18 cellular contexts compared by ENCODE assay signal in the genomic region with DNA sequence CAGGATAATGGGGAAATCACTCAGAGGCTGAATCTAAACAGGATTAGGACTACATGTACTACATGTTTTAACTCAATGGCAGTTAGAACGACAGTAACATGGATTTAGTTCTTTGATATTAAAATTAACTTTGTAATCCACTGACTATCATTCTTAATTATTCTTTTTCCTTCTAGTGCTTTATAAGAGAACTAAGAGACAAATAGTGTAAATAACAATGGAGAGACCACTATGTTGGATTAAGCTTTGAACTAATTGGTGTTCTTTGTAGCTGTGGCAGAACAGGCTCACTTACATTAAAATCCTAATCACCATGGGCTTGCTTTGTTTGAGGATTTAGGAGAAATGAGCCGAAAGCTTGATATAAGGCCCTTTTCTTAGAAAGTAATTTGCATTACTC. TPM values are rescaled to one million over a fixed set of nuclear protein-coding genes. Genes with fewer than 3 reads are reported as not detected.
A peak's percentile ranks its signal among the peaks of the same experiment; 100 is the strongest.
DNase-seq lines count a peak whose midpoint lies in the region; ATAC-seq and TF ChIP-seq lines count a peak whose summit lies in the region.
"Had no signal": no experiment of that assay in that cellular context is flagged by ENCODE, and none has a peak within 500 bp of the region (broad histone marks: within the 10 kb centered on the region; RNA-seq: fewer than 3 reads in every experiment).

No MANE protein-coding gene starts in this region.

- H3K9me3 ChIP-seq in SK-N-SH: no peaks in the 10 kb centered on the region
- no peaks in the 10 kb centered on the region for H3K9me3 ChIP-seq in HUES48 (ENCODE audit: control insufficient read depth, insufficient read depth, low read length)
- no peaks in the 10 kb centered on the region for H3K9me3 ChIP-seq in iPS-20b (ENCODE audit: insufficient read depth, low read depth, low read length)
- no peaks in the 10 kb centered on the region for H3K9me3 ChIP-seq in smooth muscle cell (replicated peaks; ENCODE audit: low read depth)
- H3K9me3 ChIP-seq in esophagus muscularis mucosa: no peaks in the 10 kb centered on the region
- no peaks in the 10 kb centered on the region for H3K9me3 ChIP-seq in GM23248 (ENCODE audit: low read depth)
- H3K9me3 ChIP-seq: A549, BLaER1 had no signal

- no peak overlapping the region for H3K27ac ChIP-seq in SK-N-SH (ENCODE audit: low read depth in 2 of 2, low read length in 1 of 2)
- peak overlapping the region; percentile 67 for H3K27ac ChIP-seq in HUES48 (ENCODE audit: low read depth, low read length)
- no peak overlapping the region for H3K27ac ChIP-seq in iPS-20b (ENCODE audit: low read length)
- peak overlapping the region; percentile 32 for H3K27ac ChIP-seq in smooth muscle cell (ENCODE audit: low read depth)
- no peak overlapping the region for H3K27ac ChIP-seq in esophagus muscularis mucosa (replicated peaks in 1 of 4)
- H3K27ac ChIP-seq in GM23248: no peak overlapping the region
- H3K27ac ChIP-seq: 22Rv1, A549, BLaER1 had no signal

- H2AFZ ChIP-seq in SK-N-SH (ENCODE audit: low read depth) (0 out of 2 replicates have a peak overlapping the region, but pooled peaks have one; percentile 24), smooth muscle cell (ENCODE audit: low read depth) (peak overlapping the region; percentile 21), GM23248 (no peak overlapping the region)

- H3F3A ChIP-seq in SK-N-SH (replicated peaks; ENCODE audit: insufficient read depth): peaks cover 4% of the 10 kb centered on the region
- H3F3A ChIP-seq in smooth muscle cell (ENCODE audit: low read depth): peaks cover 3% of the 10 kb centered on the region
- H3F3A ChIP-seq in GM23248 (ENCODE audit: insufficient read depth): peaks cover 14% of the 10 kb centered on the region

- no peaks in the 10 kb centered on the region for H3K36me3 ChIP-seq in SK-N-SH (replicated peaks in 1 of 2; ENCODE audit: control insufficient read depth in 1 of 2, insufficient read depth in 2 of 2, low read length in 1 of 2)
- no peaks in the 10 kb centered on the region for H3K36me3 ChIP-seq in HUES48 (ENCODE audit: control insufficient read depth, insufficient read depth, low read length)
- no peaks in the 10 kb centered on the region for H3K36me3 ChIP-seq in iPS-20b (ENCODE audit: insufficient read depth, low read depth, low read length)
- no peaks in the 10 kb centered on the region for H3K36me3 ChIP-seq in smooth muscle cell (ENCODE audit: low read depth)
- H3K36me3 ChIP-seq in esophagus muscularis mucosa: peaks cover 0 to 24% (median 15%) of the 10 kb centered on the region in 4 donors
- H3K36me3 ChIP-seq in GM23248 (ENCODE audit: low read depth): no peaks in the 10 kb centered on the region

- H3K9me2 ChIP-seq in SK-N-SH (no peaks in the 10 kb centered on the region), GM23248 (ENCODE audit: insufficient read depth) (no peaks in the 10 kb centered on the region)

- ATAC-seq in SK-N-SH treated with all-trans-retinoic acid at 6 μM for 48 hours: no peak
- ATAC-seq: A549; CD8-positive, alpha-beta T cell; GM12878 had no signal

- peaks cover 1 to 5% of the 10 kb centered on the region in 2 experiments; a peak in 2 of 4 replicates for H3K4me1 ChIP-seq in SK-N-SH (ENCODE audit: control insufficient read depth in 1 of 2, insufficient read depth in 2 of 2, low read depth in 1 of 2, low read length in 1 of 2)
- peaks cover 25% of the 10 kb centered on the region for H3K4me1 ChIP-seq in HUES48 (ENCODE audit: control insufficient read depth, insufficient read depth, low read length)
- peaks cover 10% of the 10 kb centered on the region for H3K4me1 ChIP-seq in iPS-20b (ENCODE audit: insufficient read depth, low read length)
- no peaks in the 10 kb centered on the region for H3K4me1 ChIP-seq in smooth muscle cell (ENCODE audit: low read depth)
- no peaks in the 10 kb centered on the region for H3K4me1 ChIP-seq in esophagus muscularis mucosa
- peaks cover 8% of the 10 kb centered on the region for H3K4me1 ChIP-seq in GM23248 (ENCODE audit: insufficient read depth)
- H3K4me1 ChIP-seq: A549, BLaER1 had no signal

- H3K9ac ChIP-seq in SK-N-SH (no peak overlapping the region), HUES48 (ENCODE audit: low read depth, low read length) (no peak overlapping the region), iPS-20b (ENCODE audit: low read depth, low read length) (peak overlapping the region; percentile 30; the same call in 1 of the 2 replicates), smooth muscle cell (ENCODE audit: low read depth) (no peak overlapping the region), GM23248 (no peak overlapping the region)
- H3K9ac ChIP-seq: BLaER1 had no signal

- H3K27me3 ChIP-seq in SK-N-SH (ENCODE audit: insufficient read depth): no peaks in the 10 kb centered on the region
- no peaks in the 10 kb centered on the region for H3K27me3 ChIP-seq in HUES48 (ENCODE audit: control insufficient read depth, insufficient read depth, low read length)
- H3K27me3 ChIP-seq in iPS-20b (ENCODE audit: insufficient read depth, low read length): no peaks in the 10 kb centered on the region
- H3K27me3 ChIP-seq in smooth muscle cell (ENCODE audit: low read depth): no peaks in the 10 kb centered on the region
- no peaks in the 10 kb centered on the region for H3K27me3 ChIP-seq in esophagus muscularis mucosa
- no peaks in the 10 kb centered on the region for H3K27me3 ChIP-seq in GM23248 (replicated peaks; ENCODE audit: insufficient read depth)
- H3K27me3 ChIP-seq: BLaER1 had no signal

- no peaks in the 10 kb centered on the region for H3K79me2 ChIP-seq in SK-N-SH (ENCODE audit: insufficient read depth)
- H3K79me2 ChIP-seq in smooth muscle cell (ENCODE audit: low read depth): no peaks in the 10 kb centered on the region
- H3K79me2 ChIP-seq in GM23248 (ENCODE audit: insufficient read depth): no peaks in the 10 kb centered on the region

- TF ChIP-seq CTCF in SK-N-SH (IDR thresholded peaks at IDR 0.05): no peak
- no peak for TF ChIP-seq CTCF in smooth muscle cell (IDR thresholded peaks at IDR 0.05; ENCODE audit: borderline replicate concordance, insufficient read depth, poor library complexity, severe bottlenecking)
- TF ChIP-seq CTCF in esophagus muscularis mucosa (IDR thresholded peaks at IDR 0.05): no peak

- POLR2A ChIA-PET in SK-N-SH (lab: Yijun Ruan, JAX): no interaction called here

- no peak for TF ChIP-seq EP300 in SK-N-SH (IDR thresholded peaks at IDR 0.05; ENCODE audit: borderline replicate concordance in 1 of 2, low read depth in 1 of 2, low read length in 1 of 2)
- no peak for TF ChIP-seq EP300 in esophagus muscularis mucosa (IDR thresholded peaks at IDR 0.05)

- 29% methylated on average over 2 of the region's 2 CpGs for WGBS in SK-N-SH (ENCODE audit: low lambda C conversion rate)
- 66% methylated on average over 2 of the region's 2 CpGs for WGBS in smooth muscle cell (ENCODE audit: low lambda C conversion rate)
- WGBS in esophagus muscularis mucosa: 65% methylated on average over 2 of the region's 2 CpGs
- WGBS in GM23248 (ENCODE audit: low coverage in 1 of 2, low lambda C conversion rate in 2 of 2, missing lambda C conversion rate in 2 of 2), 2 experiments: 80 to 83% methylated on average over 2 of the region's 2 CpGs

- TF ChIP-seq POLR2A in esophagus muscularis mucosa (IDR thresholded peaks at IDR 0.05; ENCODE audit: low read depth): no peak

- no peak for DNase-seq in SK-N-SH
- no peak for DNase-seq in smooth muscle cell (lab: John Stamatoyannopoulos, UW; ENCODE audit: unreplicated experiment)
- DNase-seq in esophagus muscularis mucosa (ENCODE audit: extremely low spot score): no peak
- no peak for DNase-seq in GM23248
- DNase-seq in EL: no peak
- DNase-seq: AML-193; Calu3; CD8-positive, alpha-beta T cell; DMS79 treated with DMSO at 0.1 percent for 48 hours; IMR-90; KBM-7 had no signal

- intact Hi-C loops in esophagus muscularis mucosa (cut with DNase I): no loop called here

- in situ Hi-C loops in GM23248 (cut with MboI): no loop called here

- H3K4me3 ChIP-seq in SK-N-SH (ENCODE audit: low read depth in 2 of 2, low read length in 1 of 2) (no peak overlapping the region), HUES48 (ENCODE audit: low read depth, low read length) (no peak overlapping the region), iPS-20b (ENCODE audit: low read length) (no peak overlapping the region), smooth muscle cell (no peak overlapping the region), esophagus muscularis mucosa (no peak overlapping the region), GM23248 (no peak overlapping the region)
- H3K4me3 ChIP-seq: A549, BLaER1, GM12878 had no signal

- CTCF ChIA-PET in SK-N-SH (lab: Yijun Ruan, JAX): interaction anchor here (0.9 to 6.0 kb wide), 2 partner anchors 8 to 295 kb away, joined by 4 to 34 read pairs; no protein-coding TSS in a partner anchor

- no peak for TF ChIP-seq RAD21 in SK-N-SH (IDR thresholded peaks at IDR 0.05; ENCODE audit: low read length)

- H3K4me2 ChIP-seq in SK-N-SH (no peak overlapping the region), smooth muscle cell (peak overlapping the region; percentile 31), GM23248 (ENCODE audit: unreplicated experiment) (no peak overlapping the region)
- H3K4me2 ChIP-seq: A549, BLaER1 had no signal

- no peaks in the 10 kb centered on the region for H4K20me1 ChIP-seq in SK-N-SH (ENCODE audit: insufficient read depth)
- H4K20me1 ChIP-seq in smooth muscle cell (ENCODE audit: low read depth): no peaks in the 10 kb centered on the region
- H4K20me1 ChIP-seq in GM23248 (ENCODE audit: insufficient read depth): no peaks in the 10 kb centered on the region
- H4K20me1 ChIP-seq: BLaER1 had no signal

RNA-seq across cellular contexts. Expression of gene NMRK1, which starts 18.8 kb away (rescaled TPM):
- polyA plus RNA-seq in SK-N-SH (2012; rRNA removed) (8.4 and 9.7 TPM in 2 replicates), smooth muscle cell (14.1 and 16.4 TPM in 2 replicates), GM23248 (2016; fragmentation: Nextera tagmentation; extraction: Ambion mirVana) (25.8 and 29.2 TPM in 2 replicates)
- 9.7 and 11.0 TPM in 2 replicates for polyA plus RNA-seq in SK-N-SH (2012; cell fraction: cytosol; rRNA removed)
- 8.9 and 16.3 TPM in 2 replicates for polyA plus RNA-seq in SK-N-SH (2012; cell fraction: nucleus; rRNA removed)
- total RNA-seq in smooth muscle cell (12.3 and 20.4 TPM in 2 replicates), esophagus muscularis mucosa (10 to 100 TPM in 2 of 4 donors, 1 to 10 TPM in 2; 5.4 to 18.3 (median 10.0) TPM)
- total RNA-seq in GM23248 (2014; rRNA removed; shearing (Covaris generic)): 14.4 and 16.6 TPM in 2 replicates

RNA-seq across cellular contexts. Expression of gene OSTF1, which starts 19.1 kb away (rescaled TPM):
- 9.5 and 12.2 TPM in 2 replicates for polyA plus RNA-seq in SK-N-SH (2012; rRNA removed)
- polyA plus RNA-seq in SK-N-SH (2012; cell fraction: cytosol; rRNA removed): 14.1 and 14.3 TPM in 2 replicates
- 2.2 and 4.3 TPM in 2 replicates for polyA plus RNA-seq in SK-N-SH (2012; cell fraction: nucleus; rRNA removed)
- 41.5 and 44.5 TPM in 2 replicates for total RNA-seq in smooth muscle cell
- 40.6 and 44.2 TPM in 2 replicates for polyA plus RNA-seq in smooth muscle cell
- total RNA-seq in esophagus muscularis mucosa: 10 to 100 TPM; 22.9 to 29.3 (median 26.9) TPM
- total RNA-seq in GM23248 (2014; rRNA removed; shearing (Covaris generic)): 34.9 and 42.4 TPM in 2 replicates
- polyA plus RNA-seq in GM23248 (2016; fragmentation: Nextera tagmentation; extraction: Ambion mirVana): 65.6 and 70.9 TPM in 2 replicates

RNA-seq across cellular contexts. Expression of gene CARNMT1, which starts 41.1 kb away (rescaled TPM):
- polyA plus RNA-seq in SK-N-SH (2012; rRNA removed) (4.4 and 5.7 TPM in 2 replicates), smooth muscle cell (7.3 and 10.8 TPM in 2 replicates), GM23248 (2016; fragmentation: Nextera tagmentation; extraction: Ambion mirVana) (18.1 and 20.4 TPM in 2 replicates)
- 5.9 and 6.9 TPM in 2 replicates for polyA plus RNA-seq in SK-N-SH (2012; cell fraction: cytosol; rRNA removed)
- polyA plus RNA-seq in SK-N-SH (2012; cell fraction: nucleus; rRNA removed): 4.3 and 8.1 TPM in 2 replicates
- total RNA-seq in smooth muscle cell (18.8 and 30.6 TPM in 2 replicates), esophagus muscularis mucosa (10 to 100 TPM in 3 of 4 donors, 1 to 10 TPM in 1; 8.5 to 13.8 (median 11.1) TPM)
- 27.5 and 60.2 TPM in 2 replicates for total RNA-seq in GM23248 (2014; rRNA removed; shearing (Covaris generic))

Comparison
In these comparisons a context has a peak if more than half of its experiments do, and no peak if none do; other contexts are left out.
1. H3K27ac ChIP-seq: peak in HUES48 (single experiment) and smooth muscle cell (single experiment); none in SK-N-SH (0 of 2), iPS-20b (single experiment), esophagus muscularis mucosa (0 of 4) and GM23248 (single experiment).